In the genomic region with DNA sequence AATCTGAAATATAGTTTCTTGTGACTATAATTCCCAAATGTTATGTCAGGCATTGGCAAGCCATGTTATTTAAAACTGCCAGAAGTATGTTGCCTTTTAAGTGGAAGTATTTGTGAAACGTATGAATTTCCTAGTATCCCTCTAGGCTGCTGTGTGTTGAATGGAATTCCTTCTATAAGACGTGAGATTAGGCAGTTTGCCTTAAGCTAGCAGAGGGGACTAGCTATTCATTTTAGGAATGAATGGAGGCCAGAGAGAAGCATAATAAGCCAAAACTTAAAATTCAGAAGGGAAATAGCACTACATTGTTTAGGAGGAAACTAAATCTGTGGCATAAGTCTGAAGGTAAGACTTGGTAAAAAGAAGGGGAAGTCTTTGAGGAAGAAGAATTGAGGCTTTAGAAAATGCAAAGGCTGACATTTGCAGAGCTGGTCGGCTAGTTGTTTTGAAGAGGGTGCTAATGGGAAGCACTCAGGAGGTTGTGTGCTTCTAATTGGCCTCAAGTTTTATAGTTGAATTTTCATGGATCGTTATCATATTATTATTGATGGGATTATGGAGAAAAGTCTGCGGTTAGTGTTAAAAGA, we compare ENCODE assay signal across 8 cellular contexts. TPM values are rescaled to one million over a fixed set of nuclear protein-coding genes. Genes with fewer than 3 reads are reported as not detected.
DNase-seq lines count a peak whose midpoint lies in the region; TF ChIP-seq lines count a peak whose summit lies in the region.

No MANE protein-coding gene starts in this region.

- H3K79me2 ChIP-seq in OCI-LY7 (ENCODE audit: insufficient read depth, low read depth, low read length) (peaks cover 100% of the 10 kb centered on the region), PC-9 (ENCODE audit: low read depth) (no peaks in the 10 kb centered on the region)

- H3K9me3 Mint-ChIP-seq in T-helper 2 cell treated with Interferon-gamma antibody and Interleukin-4, amounts not matched to agents 5 μg/mL and 100 μg/mL, for 36 hours, result no peaks in the 10 kb centered on the region

- H3K9me2 ChIP-seq in OCI-LY7 (ENCODE audit: insufficient read depth, low read length) (no peaks in the 10 kb centered on the region), PC-9 (ENCODE audit: insufficient read depth) (no peaks in the 10 kb centered on the region)

- peak overlapping the region; percentile 62 for H3K4me2 ChIP-seq in OCI-LY7 (ENCODE audit: low read length)
- no peak overlapping the region for H3K4me2 ChIP-seq in PC-9

- no peaks in the 10 kb centered on the region for H3F3A ChIP-seq in PC-9 (ENCODE audit: insufficient read depth, low read depth)

- 60 to 65% (median 62%) methylated on average over 5 of the region's 5 CpGs for WGBS in spleen, 5 donors

- peak overlapping the region; percentile 91 for H3K27ac Mint-ChIP-seq in T-helper 2 cell treated with Interferon-gamma antibody and Interleukin-4, amounts not matched to agents 5 μg/mL and 100 μg/mL, for 36 hours

- BruUV-seq in OCI-LY7 (replicated peaks; lab: Mats Ljungman, UMichigan) (no TSS peak), PC-9 (replicated peaks; lab: Mats Ljungman, UMichigan) (no TSS peak)

- H2AFZ ChIP-seq in OCI-LY7 (ENCODE audit: low read length) (no peak overlapping the region), PC-9 (no peak overlapping the region)

- POLR2A ChIA-PET in OCI-LY7 (lab: Charles Lee), result interaction anchor here (0.6 to 1.8 kb wide), 5 partner anchors 9 to 177 kb away, joined by 3 to 10 read pairs (median 4); a partner anchor contains a TSS
- POLR2A ChIA-PET in PC-9 (lab: Charles Lee; ENCODE audit: unreplicated experiment), result interaction anchor here (0.7 kb wide), 1 partner anchor 26 kb away, joined by 13 read pairs; no protein-coding TSS in a partner anchor

- no peak for TF ChIP-seq POLR2A in spleen (IDR thresholded peaks at IDR 0.05)

- peaks cover 88% of the 10 kb centered on the region for H3K4me1 Mint-ChIP-seq in T-helper 2 cell treated with Interferon-gamma antibody and Interleukin-4, amounts not matched to agents 5 μg/mL and 100 μg/mL, for 36 hours (ENCODE audit: low read depth)

- H3K9me3 ChIP-seq in OCI-LY7 (ENCODE audit: low read length) (no peaks in the 10 kb centered on the region; the same call in 1 of the 2 replicates), colonic mucosa (no peaks in the 10 kb centered on the region), spleen (no peaks in the 10 kb centered on the region), PC-9 (ENCODE audit: insufficient read depth, low read depth) (no peaks in the 10 kb centered on the region)

- H4K20me1 ChIP-seq in OCI-LY7 (ENCODE audit: insufficient read depth, low read length), result peaks cover 63% of the 10 kb centered on the region
- H4K20me1 ChIP-seq in PC-9 (ENCODE audit: insufficient read depth), result no peaks in the 10 kb centered on the region

- TF ChIP-seq CTCF in OCI-LY7 (conservative IDR thresholded peaks at IDR 0.05; ENCODE audit: low read length) (no peak), colonic mucosa (IDR thresholded peaks at IDR 0.05) (no peak), spleen (IDR thresholded peaks at IDR 0.05 in 8 of 11, conservative IDR thresholded peaks at IDR 0.05 in 3 of 11) (no peak), PC-9 (conservative IDR thresholded peaks at IDR 0.05) (no peak)

- H3K36me3 ChIP-seq in OCI-LY7 (ENCODE audit: insufficient read depth, low read length), result peaks cover 99% of the 10 kb centered on the region
- no peaks in the 10 kb centered on the region for H3K36me3 ChIP-seq in colonic mucosa
- peaks cover 0 to under 1% (median 0%) of the 10 kb centered on the region in 6 donors for H3K36me3 ChIP-seq in spleen
- H3K36me3 ChIP-seq in PC-9 (ENCODE audit: low read depth), result no peaks in the 10 kb centered on the region

- DNase-seq in T-helper 2 cell treated with Interferon-gamma antibody and Interleukin-4, amounts not matched to agents 5 μg/mL and 100 μg/mL, for 36 hours (ENCODE audit: low spot score), result no peak
- DNase-seq in T-helper 2 cell, result no peak
- DNase-seq in OCI-LY7 (ENCODE audit: low spot score), result peak; percentile 34
- peak; percentile 7 for DNase-seq in colonic mucosa
- DNase-seq in spleen, result no peak
- DNase-seq in PC-9, result no peak
- no peak for DNase-seq in cerebellar cortex (ENCODE audit: low spot score)
- no peak for DNase-seq in UCSD-AML1 (lab: John Stamatoyannopoulos, UW; ENCODE audit: unreplicated experiment)

- peaks cover 31% of the 10 kb centered on the region for H3K36me3 Mint-ChIP-seq in T-helper 2 cell treated with Interferon-gamma antibody and Interleukin-4, amounts not matched to agents 5 μg/mL and 100 μg/mL, for 36 hours (ENCODE audit: low read depth)

- H3K27me3 Mint-ChIP-seq in T-helper 2 cell treated with Interferon-gamma antibody and Interleukin-4, amounts not matched to agents 5 μg/mL and 100 μg/mL, for 36 hours (ENCODE audit: low read depth), result no peaks in the 10 kb centered on the region

- no peak overlapping the region for H3K9ac ChIP-seq in colonic mucosa (ENCODE audit: low read depth in 2 of 2, low read length in 2 of 2)

- H3K4me3 Mint-ChIP-seq in T-helper 2 cell treated with Interferon-gamma antibody and Interleukin-4, amounts not matched to agents 5 μg/mL and 100 μg/mL, for 36 hours, result peak overlapping the region; percentile 68

- H3K4me3 ChIP-seq in OCI-LY7 (ENCODE audit: low read depth, low read length, poor library complexity, severe bottlenecking) (no peak overlapping the region), colonic mucosa (no peak overlapping the region), spleen (peak overlapping the region in 1 of 8 donors; percentile 6), PC-9 (no peak overlapping the region)

- CTCF ChIA-PET in OCI-LY7 (lab: Charles Lee; ENCODE audit: unreplicated experiment), result no interaction called here
- CTCF ChIA-PET in PC-9 (lab: Charles Lee), result no interaction called here

- H3K4me1 ChIP-seq in OCI-LY7 (ENCODE audit: insufficient read depth, low read length, poor library complexity, severe bottlenecking) (peaks cover 85% of the 10 kb centered on the region), colonic mucosa (no peaks in the 10 kb centered on the region), spleen (peaks cover 81 to 100% (median 99%) of the 10 kb centered on the region in 6 donors), PC-9 (replicated peaks; ENCODE audit: insufficient read depth) (no peaks in the 10 kb centered on the region)

- H3K27ac ChIP-seq in OCI-LY7 (ENCODE audit: low read depth, low read length, poor library complexity, severe bottlenecking), result peak overlapping the region; percentile 62
- H3K27ac ChIP-seq in colonic mucosa, result no peak overlapping the region
- H3K27ac ChIP-seq in spleen, result peak overlapping the region; percentile 42 to 86 (median 72)
- H3K27ac ChIP-seq in PC-9, result no peak overlapping the region

- intact Hi-C loops in OCI-LY7 (cut with micrococcal nuclease; ENCODE audit: unreplicated experiment) (loop anchor here (5.0 kb wide), 1 partner anchor 91 kb away; no protein-coding TSS in a partner anchor), colonic mucosa (cut with DNase I) (no loop called here), spleen (cut with DNase I; ENCODE audit: low total_unique reads) (no loop called here), PC-9 (cut with micrococcal nuclease; ENCODE audit: unreplicated experiment) (no loop called here)

- H3K27me3 ChIP-seq in colonic mucosa (no peaks in the 10 kb centered on the region), spleen (replicated peaks in 1 of 7) (no peaks in the 10 kb centered on the region), PC-9 (ENCODE audit: insufficient read depth, low read depth) (no peaks in the 10 kb centered on the region)

RNA-seq across cellular contexts. Expression of a gene that starts 57.1 kb away (rescaled TPM):
- total RNA-seq in OCI-LY7 (2014; rRNA removed; shearing (Covaris generic)), result 98.7 and 148 TPM in 2 replicates
- total RNA-seq in OCI-LY7 (2022) (133 and 169 TPM in 2 replicates), colonic mucosa (1 to 10 TPM; 4.8 to 6.2 TPM), spleen (100 to 1,000 TPM in 1 of 7 donors, 10 to 100 TPM in 6; 73.5 to 105 (median 83.1) TPM), PC-9 (2021) (3.8 and 6.0 TPM in 2 replicates)
- polyA plus RNA-seq in spleen, result 10 to 100 TPM; 20.9 to 23.1 (median 21.5) TPM

Comparison
In these comparisons a context has a peak if more than half of its experiments do, and no peak if none do; other contexts are left out.
1. DNase-seq: peak in OCI-LY7 (single experiment) and colonic mucosa (single experiment); none in T-helper 2 cell treated with Interferon-gamma antibody and Interleukin-4, amounts not matched to agents 5 μg/mL and 100 μg/mL, for 36 hours (single experiment), T-helper 2 cell (0 of 5), spleen (single experiment), PC-9 (0 of 2), cerebellar cortex (single experiment) and UCSD-AML1 (single experiment).
2. H3K27ac ChIP-seq: peak in OCI-LY7 (single experiment) and spleen (8 of 8); none in colonic mucosa (single experiment) and PC-9 (single experiment).
3. RNA of a gene that starts 57.1 kb away (total RNA-seq): 98.7 to 169 TPM in OCI-LY7 and 73.5 to 105 TPM in spleen; 4.8 to 6.2 TPM in colonic mucosa and 3.8 to 6.0 TPM in PC-9; every median in the first group is over 10 times any median in the second.